1 cellular context compared by ENCODE assay signal in the genomic region with DNA sequence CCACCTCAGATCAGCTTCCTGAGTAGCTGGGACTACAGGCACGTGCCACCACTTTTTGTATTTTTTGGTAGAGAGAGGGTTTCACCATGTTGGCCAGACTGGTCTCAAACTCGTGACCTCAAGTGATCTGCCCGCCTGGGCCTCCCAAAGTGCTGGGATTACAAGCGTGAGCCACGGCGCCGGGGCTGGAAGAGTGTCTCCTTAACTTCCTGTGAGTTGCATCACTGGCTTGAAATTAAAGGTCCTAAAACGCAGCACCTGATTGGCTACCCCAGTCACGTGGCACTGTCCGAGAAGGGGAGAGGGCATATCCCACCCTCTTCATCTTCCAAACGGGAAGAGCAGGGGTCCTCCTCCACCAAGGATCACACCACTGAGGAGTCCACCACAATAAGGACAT.
A peak's percentile ranks its signal among the peaks of the same experiment; 100 is the strongest.
TF ChIP-seq lines count a peak whose summit lies in the region.

No MANE protein-coding gene starts in this region.

TF ChIP-seq in K562, 482 proteins besides CTCF, POLR2A, EP300 and RAD21 (continued from another document and continues in another):
- TF ChIP-seq, protein P1, sequence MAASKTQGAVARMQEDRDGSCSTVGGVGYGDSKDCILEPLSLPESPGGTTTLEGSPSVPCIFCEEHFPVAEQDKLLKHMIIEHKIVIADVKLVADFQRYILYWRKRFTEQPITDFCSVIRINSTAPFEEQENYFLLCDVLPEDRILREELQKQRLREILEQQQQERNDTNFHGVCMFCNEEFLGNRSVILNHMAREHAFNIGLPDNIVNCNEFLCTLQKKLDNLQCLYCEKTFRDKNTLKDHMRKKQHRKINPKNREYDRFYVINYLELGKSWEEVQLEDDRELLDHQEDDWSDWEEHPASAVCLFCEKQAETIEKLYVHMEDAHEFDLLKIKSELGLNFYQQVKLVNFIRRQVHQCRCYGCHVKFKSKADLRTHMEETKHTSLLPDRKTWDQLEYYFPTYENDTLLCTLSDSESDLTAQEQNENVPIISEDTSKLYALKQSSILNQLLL (CRISPR knock-in tag; IDR thresholded peaks at IDR 0.05; ENCODE audit: borderline replicate concordance) = no peak
- TF ChIP-seq BHLHE40 (IDR thresholded peaks at IDR 0.05; ENCODE audit: low read length) (peak; percentile 10; the same call in 1 of the 2 replicates), BRCA1 (IDR thresholded peaks at IDR 0.05) (no peak), BRCA1 (CRISPR knock-in tag; IDR thresholded peaks at IDR 0.05) (no peak), CXXC5 (CRISPR knock-in tag; IDR thresholded peaks at IDR 0.05) (peak; percentile 35; the same call in 1 of the 2 replicates), NFIX (CRISPR knock-in tag; IDR thresholded peaks at IDR 0.05; ENCODE audit: low read depth) (no peak), ZNF197 (CRISPR knock-in tag; IDR thresholded peaks at IDR 0.05; ENCODE audit: low read depth) (no peak), TAF7 (tag; IDR thresholded peaks at IDR 0.05) (no peak), ZNF217 (CRISPR knock-in tag; IDR thresholded peaks at IDR 0.05) (no peak), SMAD4 (CRISPR knock-in tag; conservative IDR thresholded peaks at IDR 0.05) (peak; percentile 97), JUN (IDR thresholded peaks at IDR 0.05; ENCODE audit: borderline replicate concordance, low read depth, low read length) (no peak), JUN (CRISPR knock-in tag; IDR thresholded peaks at IDR 0.05; ENCODE audit: borderline replicate concordance) (no peak), KLF1 (tag; IDR thresholded peaks at IDR 0.05) (no peak), ZNF134 (CRISPR knock-in tag; conservative IDR thresholded peaks at IDR 0.05) (no peak), TEAD2 (tag; IDR thresholded peaks at IDR 0.05) (no peak), FOXK1 (CRISPR knock-in tag; IDR thresholded peaks at IDR 0.05; ENCODE audit: borderline replicate concordance) (no peak), MEF2D (tag; conservative IDR thresholded peaks at IDR 0.05; ENCODE audit: low read depth) (no peak), FOS (IDR thresholded peaks at IDR 0.05; ENCODE audit: extremely low read depth, insufficient read length) (peak; percentile 63), CTBP1 (IDR thresholded peaks at IDR 0.05; ENCODE audit: borderline replicate concordance) (0 out of 2 replicates have a peak, but pooled peaks have one; percentile 39), TRIM24 (IDR thresholded peaks at IDR 0.05) (peak; percentile 14 to 39; a peak in 2 of 4 replicates), ZNF696 (CRISPR knock-in tag; conservative IDR thresholded peaks at IDR 0.05) (no peak), NCOA1 (IDR thresholded peaks at IDR 0.05; ENCODE audit: low read depth) (no peak), LCOR (CRISPR knock-in tag; IDR thresholded peaks at IDR 0.05) (no peak), FOXJ2 (tag; IDR thresholded peaks at IDR 0.05) (no peak), CBX5 (IDR thresholded peaks at IDR 0.05; ENCODE audit: borderline replicate concordance, low read depth) (no peak), TCFL5 (CRISPR knock-in tag; conservative IDR thresholded peaks at IDR 0.05) (no peak), ZNF76 (CRISPR knock-in tag; IDR thresholded peaks at IDR 0.05; ENCODE audit: borderline replicate concordance) (no peak), HCFC1 (IDR thresholded peaks at IDR 0.05; ENCODE audit: low read depth, low read length) (no peak), SAFB (IDR thresholded peaks at IDR 0.05; ENCODE audit: borderline replicate concordance, low read depth, low read length) (no peak), CBFA2T2 (conservative IDR thresholded peaks at IDR 0.05) (peak; percentile 29; the same call in 1 of the 2 replicates), ZNF75A (CRISPR knock-in tag; IDR thresholded peaks at IDR 0.05) (no peak), ETS2 (tag; IDR thresholded peaks at IDR 0.05; ENCODE audit: borderline replicate concordance, poor library complexity, severe bottlenecking) (no peak), SMAD3 (CRISPR knock-in tag; conservative IDR thresholded peaks at IDR 0.05) (no peak)
- TF ChIP-seq, protein P2, sequence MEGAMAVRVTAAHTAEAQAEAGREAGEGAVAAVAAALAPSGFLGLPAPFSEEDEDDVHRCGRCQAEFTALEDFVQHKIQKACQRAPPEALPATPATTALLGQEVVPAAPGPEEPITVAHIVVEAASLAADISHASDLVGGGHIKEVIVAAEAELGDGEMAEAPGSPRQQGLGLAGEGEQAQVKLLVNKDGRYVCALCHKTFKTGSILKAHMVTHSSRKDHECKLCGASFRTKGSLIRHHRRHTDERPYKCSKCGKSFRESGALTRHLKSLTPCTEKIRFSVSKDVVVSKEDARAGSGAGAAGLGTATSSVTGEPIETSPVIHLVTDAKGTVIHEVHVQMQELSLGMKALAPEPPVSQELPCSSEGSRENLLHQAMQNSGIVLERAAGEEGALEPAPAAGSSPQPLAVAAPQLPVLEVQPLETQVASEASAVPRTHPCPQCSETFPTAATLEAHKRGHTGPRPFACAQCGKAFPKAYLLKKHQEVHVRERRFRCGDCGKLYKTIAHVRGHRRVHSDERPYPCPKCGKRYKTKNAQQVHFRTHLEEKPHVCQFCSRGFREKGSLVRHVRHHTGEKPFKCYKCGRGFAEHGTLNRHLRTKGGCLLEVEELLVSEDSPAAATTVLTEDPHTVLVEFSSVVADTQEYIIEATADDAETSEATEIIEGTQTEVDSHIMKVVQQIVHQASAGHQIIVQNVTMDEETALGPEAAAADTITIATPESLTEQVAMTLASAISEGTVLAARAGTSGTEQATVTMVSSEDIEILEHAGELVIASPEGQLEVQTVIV (CRISPR knock-in tag; IDR thresholded peaks at IDR 0.05; ENCODE audit: borderline replicate concordance) = no peak
- TF ChIP-seq, protein P3, sequence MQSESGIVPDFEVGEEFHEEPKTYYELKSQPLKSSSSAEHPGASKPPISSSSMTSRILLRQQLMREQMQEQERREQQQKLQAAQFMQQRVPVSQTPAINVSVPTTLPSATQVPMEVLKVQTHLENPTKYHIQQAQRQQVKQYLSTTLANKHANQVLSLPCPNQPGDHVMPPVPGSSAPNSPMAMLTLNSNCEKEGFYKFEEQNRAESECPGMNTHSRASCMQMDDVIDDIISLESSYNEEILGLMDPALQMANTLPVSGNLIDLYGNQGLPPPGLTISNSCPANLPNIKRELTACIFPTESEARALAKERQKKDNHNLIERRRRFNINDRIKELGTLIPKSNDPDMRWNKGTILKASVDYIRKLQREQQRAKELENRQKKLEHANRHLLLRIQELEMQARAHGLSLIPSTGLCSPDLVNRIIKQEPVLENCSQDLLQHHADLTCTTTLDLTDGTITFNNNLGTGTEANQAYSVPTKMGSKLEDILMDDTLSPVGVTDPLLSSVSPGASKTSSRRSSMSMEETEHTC (IDR thresholded peaks at IDR 0.05) = no peak
- TF ChIP-seq, protein P4, sequence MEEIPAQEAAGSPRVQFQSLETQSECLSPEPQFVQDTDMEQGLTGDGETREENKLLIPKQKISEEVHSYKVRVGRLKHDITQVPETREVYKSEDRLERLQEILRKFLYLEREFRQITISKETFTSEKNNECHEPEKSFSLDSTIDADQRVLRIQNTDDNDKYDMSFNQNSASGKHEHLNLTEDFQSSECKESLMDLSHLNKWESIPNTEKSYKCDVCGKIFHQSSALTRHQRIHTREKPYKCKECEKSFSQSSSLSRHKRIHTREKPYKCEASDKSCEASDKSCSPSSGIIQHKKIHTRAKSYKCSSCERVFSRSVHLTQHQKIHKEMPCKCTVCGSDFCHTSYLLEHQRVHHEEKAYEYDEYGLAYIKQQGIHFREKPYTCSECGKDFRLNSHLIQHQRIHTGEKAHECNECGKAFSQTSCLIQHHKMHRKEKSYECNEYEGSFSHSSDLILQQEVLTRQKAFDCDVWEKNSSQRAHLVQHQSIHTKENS (CRISPR knock-in tag; IDR thresholded peaks at IDR 0.05) = no peak
- TF ChIP-seq, protein P5, sequence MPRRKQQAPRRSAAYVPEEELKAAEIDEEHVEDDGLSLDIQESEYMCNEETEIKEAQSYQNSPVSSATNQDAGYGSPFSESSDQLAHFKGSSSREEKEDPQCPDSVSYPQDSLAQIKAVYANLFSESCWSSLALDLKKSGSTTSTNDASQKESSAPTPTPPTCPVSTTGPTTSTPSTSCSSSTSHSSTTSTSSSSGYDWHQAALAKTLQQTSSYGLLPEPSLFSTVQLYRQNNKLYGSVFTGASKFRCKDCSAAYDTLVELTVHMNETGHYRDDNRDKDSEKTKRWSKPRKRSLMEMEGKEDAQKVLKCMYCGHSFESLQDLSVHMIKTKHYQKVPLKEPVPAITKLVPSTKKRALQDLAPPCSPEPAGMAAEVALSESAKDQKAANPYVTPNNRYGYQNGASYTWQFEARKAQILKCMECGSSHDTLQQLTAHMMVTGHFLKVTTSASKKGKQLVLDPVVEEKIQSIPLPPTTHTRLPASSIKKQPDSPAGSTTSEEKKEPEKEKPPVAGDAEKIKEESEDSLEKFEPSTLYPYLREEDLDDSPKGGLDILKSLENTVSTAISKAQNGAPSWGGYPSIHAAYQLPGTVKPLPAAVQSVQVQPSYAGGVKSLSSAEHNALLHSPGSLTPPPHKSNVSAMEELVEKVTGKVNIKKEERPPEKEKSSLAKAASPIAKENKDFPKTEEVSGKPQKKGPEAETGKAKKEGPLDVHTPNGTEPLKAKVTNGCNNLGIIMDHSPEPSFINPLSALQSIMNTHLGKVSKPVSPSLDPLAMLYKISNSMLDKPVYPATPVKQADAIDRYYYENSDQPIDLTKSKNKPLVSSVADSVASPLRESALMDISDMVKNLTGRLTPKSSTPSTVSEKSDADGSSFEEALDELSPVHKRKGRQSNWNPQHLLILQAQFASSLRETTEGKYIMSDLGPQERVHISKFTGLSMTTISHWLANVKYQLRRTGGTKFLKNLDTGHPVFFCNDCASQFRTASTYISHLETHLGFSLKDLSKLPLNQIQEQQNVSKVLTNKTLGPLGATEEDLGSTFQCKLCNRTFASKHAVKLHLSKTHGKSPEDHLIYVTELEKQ (CRISPR knock-in tag; IDR thresholded peaks at IDR 0.05) = no peak
- TF ChIP-seq, protein P6, sequence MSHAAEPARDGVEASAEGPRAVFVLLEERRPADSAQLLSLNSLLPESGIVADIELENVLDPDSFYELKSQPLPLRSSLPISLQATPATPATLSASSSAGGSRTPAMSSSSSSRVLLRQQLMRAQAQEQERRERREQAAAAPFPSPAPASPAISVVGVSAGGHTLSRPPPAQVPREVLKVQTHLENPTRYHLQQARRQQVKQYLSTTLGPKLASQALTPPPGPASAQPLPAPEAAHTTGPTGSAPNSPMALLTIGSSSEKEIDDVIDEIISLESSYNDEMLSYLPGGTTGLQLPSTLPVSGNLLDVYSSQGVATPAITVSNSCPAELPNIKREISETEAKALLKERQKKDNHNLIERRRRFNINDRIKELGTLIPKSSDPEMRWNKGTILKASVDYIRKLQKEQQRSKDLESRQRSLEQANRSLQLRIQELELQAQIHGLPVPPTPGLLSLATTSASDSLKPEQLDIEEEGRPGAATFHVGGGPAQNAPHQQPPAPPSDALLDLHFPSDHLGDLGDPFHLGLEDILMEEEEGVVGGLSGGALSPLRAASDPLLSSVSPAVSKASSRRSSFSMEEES (CRISPR knock-in tag; IDR thresholded peaks at IDR 0.05) = peak; percentile 51
- TF ChIP-seq, protein P7, sequence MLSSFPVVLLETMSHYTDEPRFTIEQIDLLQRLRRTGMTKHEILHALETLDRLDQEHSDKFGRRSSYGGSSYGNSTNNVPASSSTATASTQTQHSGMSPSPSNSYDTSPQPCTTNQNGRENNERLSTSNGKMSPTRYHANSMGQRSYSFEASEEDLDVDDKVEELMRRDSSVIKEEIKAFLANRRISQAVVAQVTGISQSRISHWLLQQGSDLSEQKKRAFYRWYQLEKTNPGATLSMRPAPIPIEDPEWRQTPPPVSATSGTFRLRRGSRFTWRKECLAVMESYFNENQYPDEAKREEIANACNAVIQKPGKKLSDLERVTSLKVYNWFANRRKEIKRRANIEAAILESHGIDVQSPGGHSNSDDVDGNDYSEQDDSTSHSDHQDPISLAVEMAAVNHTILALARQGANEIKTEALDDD (IDR thresholded peaks at IDR 0.05) = no peak
- TF ChIP-seq, protein P8, sequence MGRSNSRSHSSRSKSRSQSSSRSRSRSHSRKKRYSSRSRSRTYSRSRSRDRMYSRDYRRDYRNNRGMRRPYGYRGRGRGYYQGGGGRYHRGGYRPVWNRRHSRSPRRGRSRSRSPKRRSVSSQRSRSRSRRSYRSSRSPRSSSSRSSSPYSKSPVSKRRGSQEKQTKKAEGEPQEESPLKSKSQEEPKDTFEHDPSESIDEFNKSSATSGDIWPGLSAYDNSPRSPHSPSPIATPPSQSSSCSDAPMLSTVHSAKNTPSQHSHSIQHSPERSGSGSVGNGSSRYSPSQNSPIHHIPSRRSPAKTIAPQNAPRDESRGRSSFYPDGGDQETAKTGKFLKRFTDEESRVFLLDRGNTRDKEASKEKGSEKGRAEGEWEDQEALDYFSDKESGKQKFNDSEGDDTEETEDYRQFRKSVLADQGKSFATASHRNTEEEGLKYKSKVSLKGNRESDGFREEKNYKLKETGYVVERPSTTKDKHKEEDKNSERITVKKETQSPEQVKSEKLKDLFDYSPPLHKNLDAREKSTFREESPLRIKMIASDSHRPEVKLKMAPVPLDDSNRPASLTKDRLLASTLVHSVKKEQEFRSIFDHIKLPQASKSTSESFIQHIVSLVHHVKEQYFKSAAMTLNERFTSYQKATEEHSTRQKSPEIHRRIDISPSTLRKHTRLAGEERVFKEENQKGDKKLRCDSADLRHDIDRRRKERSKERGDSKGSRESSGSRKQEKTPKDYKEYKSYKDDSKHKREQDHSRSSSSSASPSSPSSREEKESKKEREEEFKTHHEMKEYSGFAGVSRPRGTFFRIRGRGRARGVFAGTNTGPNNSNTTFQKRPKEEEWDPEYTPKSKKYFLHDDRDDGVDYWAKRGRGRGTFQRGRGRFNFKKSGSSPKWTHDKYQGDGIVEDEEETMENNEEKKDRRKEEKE (IDR thresholded peaks at IDR 0.05; ENCODE audit: borderline replicate concordance in 1 of 2, control insufficient read depth in 1 of 2, low read depth in 2 of 2, low read length in 1 of 2) = no peak
- TF ChIP-seq, protein P9, sequence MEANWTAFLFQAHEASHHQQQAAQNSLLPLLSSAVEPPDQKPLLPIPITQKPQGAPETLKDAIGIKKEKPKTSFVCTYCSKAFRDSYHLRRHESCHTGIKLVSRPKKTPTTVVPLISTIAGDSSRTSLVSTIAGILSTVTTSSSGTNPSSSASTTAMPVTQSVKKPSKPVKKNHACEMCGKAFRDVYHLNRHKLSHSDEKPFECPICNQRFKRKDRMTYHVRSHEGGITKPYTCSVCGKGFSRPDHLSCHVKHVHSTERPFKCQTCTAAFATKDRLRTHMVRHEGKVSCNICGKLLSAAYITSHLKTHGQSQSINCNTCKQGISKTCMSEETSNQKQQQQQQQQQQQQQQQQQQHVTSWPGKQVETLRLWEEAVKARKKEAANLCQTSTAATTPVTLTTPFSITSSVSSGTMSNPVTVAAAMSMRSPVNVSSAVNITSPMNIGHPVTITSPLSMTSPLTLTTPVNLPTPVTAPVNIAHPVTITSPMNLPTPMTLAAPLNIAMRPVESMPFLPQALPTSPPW (CRISPR knock-in tag; IDR thresholded peaks at IDR 0.05) = peak; percentile 19; the same call in 1 of the 2 replicates
- TF ChIP-seq, protein P10, sequence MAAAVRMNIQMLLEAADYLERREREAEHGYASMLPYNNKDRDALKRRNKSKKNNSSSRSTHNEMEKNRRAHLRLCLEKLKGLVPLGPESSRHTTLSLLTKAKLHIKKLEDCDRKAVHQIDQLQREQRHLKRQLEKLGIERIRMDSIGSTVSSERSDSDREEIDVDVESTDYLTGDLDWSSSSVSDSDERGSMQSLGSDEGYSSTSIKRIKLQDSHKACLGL (CRISPR knock-in tag; IDR thresholded peaks at IDR 0.05; ENCODE audit: borderline replicate concordance, poor library complexity, severe bottlenecking) = no peak
- TF ChIP-seq, protein P11, sequence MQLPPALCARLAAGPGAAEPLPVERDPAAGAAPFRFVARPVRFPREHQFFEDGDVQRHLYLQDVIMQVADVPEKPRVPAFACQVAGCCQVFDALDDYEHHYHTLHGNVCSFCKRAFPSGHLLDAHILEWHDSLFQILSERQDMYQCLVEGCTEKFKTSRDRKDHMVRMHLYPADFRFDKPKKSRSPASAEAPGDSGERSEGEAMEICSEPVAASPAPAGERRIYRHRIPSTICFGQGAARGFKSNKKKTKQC (CRISPR knock-in tag; IDR thresholded peaks at IDR 0.05) = no peak
- TF ChIP-seq, protein P12, sequence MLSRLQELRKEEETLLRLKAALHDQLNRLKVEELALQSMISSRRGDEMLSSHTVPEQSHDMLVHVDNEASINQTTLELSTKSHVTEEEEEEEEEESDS (CRISPR knock-in tag; IDR thresholded peaks at IDR 0.05) = no peak
